Comparison of ENCODE assay signal across 1 cellular context in genomic region chr5:68554566-68555279, GRCh38.
TF ChIP-seq lines count a peak whose summit lies in the region.

No MANE protein-coding gene starts in this region.

TF ChIP-seq in K562, 482 proteins besides CTCF, POLR2A, EP300 and RAD21 (continued from another document and continues in another):
- TF ChIP-seq HMG20A (CRISPR knock-in tag; conservative IDR thresholded peaks at IDR 0.05) (no peak), SAP30 (IDR thresholded peaks at IDR 0.05; ENCODE audit: borderline replicate concordance, insufficient read depth, low read depth, low read length, poor library complexity, severe bottlenecking) (no peak), MTA3 (IDR thresholded peaks at IDR 0.05; ENCODE audit: borderline replicate concordance) (peak; percentile 52; the same call in 1 of the 2 replicates), ZNF436 (CRISPR knock-in tag; IDR thresholded peaks at IDR 0.05) (no peak), ZNF655 (CRISPR knock-in tag; IDR thresholded peaks at IDR 0.05) (no peak), RHOXF2B (CRISPR knock-in tag; conservative IDR thresholded peaks at IDR 0.05) (no peak), KDM1A (IDR thresholded peaks at IDR 0.05) (peak; percentile 73 to 80), ZNF143 (CRISPR knock-in tag; IDR thresholded peaks at IDR 0.05) (no peak), SOX6 (IDR thresholded peaks at IDR 0.05) (peak; percentile 86), ARID1B (IDR thresholded peaks at IDR 0.05) (peak; percentile 72), TAL1 (IDR thresholded peaks at IDR 0.05) (peak; percentile 49), FOSL1 (tag; conservative IDR thresholded peaks at IDR 0.05) (no peak), NCOA1 (IDR thresholded peaks at IDR 0.05; ENCODE audit: low read depth) (0 out of 2 replicates have a peak, but pooled peaks have one; percentile 25), ZHX1 (conservative IDR thresholded peaks at IDR 0.05; ENCODE audit: low read length) (no peak), ILK (tag; IDR thresholded peaks at IDR 0.05; ENCODE audit: borderline replicate concordance, low read depth) (no peak), SRSF7 (optimal IDR thresholded peaks at IDR 0.05; ENCODE audit: low read depth, low read length) (no peak), ZSCAN29 (IDR thresholded peaks at IDR 0.05) (no peak), RNF219 (CRISPR knock-in tag; IDR thresholded peaks at IDR 0.05) (no peak), MECOM (CRISPR knock-in tag; IDR thresholded peaks at IDR 0.05) (no peak), MXI1 (IDR thresholded peaks at IDR 0.05; ENCODE audit: low read depth, low read length) (no peak), EWSR1 (IDR thresholded peaks at IDR 0.05; ENCODE audit: borderline replicate concordance, low read depth, partially characterized antibody) (no peak), TGIF2 (CRISPR knock-in tag; IDR thresholded peaks at IDR 0.05) (no peak), MIER1 (IDR thresholded peaks at IDR 0.05; ENCODE audit: low read depth) (peak; percentile 85), CEBPG (CRISPR knock-in tag; IDR thresholded peaks at IDR 0.05) (no peak), CEBPG (tag; conservative IDR thresholded peaks at IDR 0.05 in 1 of 2, IDR thresholded peaks at IDR 0.05 in 1 of 2) (no peak), CCNT2 (IDR thresholded peaks at IDR 0.05; ENCODE audit: borderline replicate concordance, extremely low read depth, insufficient read length, low read depth, low read length) (peak; percentile 35), NCOR1 (IDR thresholded peaks at IDR 0.05) (peak; percentile 31; the same call in 1 of the 2 replicates), NFIC (IDR thresholded peaks at IDR 0.05) (peak; percentile 84), PRDM10 (IDR thresholded peaks at IDR 0.05; ENCODE audit: partially characterized antibody) (no peak), MEF2D (tag; conservative IDR thresholded peaks at IDR 0.05; ENCODE audit: low read depth) (no peak), HDAC1 (IDR thresholded peaks at IDR 0.05) (peak in 1 of 2 experiments; percentile 55; a peak in 1 of 4 replicates), BCL6 (CRISPR knock-in tag; IDR thresholded peaks at IDR 0.05) (no peak), E2F3 (CRISPR knock-in tag; IDR thresholded peaks at IDR 0.05) (no peak), MEF2A (IDR thresholded peaks at IDR 0.05; ENCODE audit: control insufficient read depth, low read depth, low read length) (no peak), HMGN3 (IDR thresholded peaks at IDR 0.05; ENCODE audit: borderline replicate concordance, extremely low read depth, insufficient read length, low read depth, low read length) (peak; percentile 31), SRF (CRISPR knock-in tag; IDR thresholded peaks at IDR 0.05) (no peak), BRD9 (IDR thresholded peaks at IDR 0.05; ENCODE audit: low read depth, partially characterized antibody) (no peak), CGGBP1 (CRISPR knock-in tag; IDR thresholded peaks at IDR 0.05) (no peak), ZFX (CRISPR knock-in tag; IDR thresholded peaks at IDR 0.05) (no peak), PKNOX1 (IDR thresholded peaks at IDR 0.05) (peak; percentile 38; the same call in 1 of the 2 replicates), RCOR1 (IDR thresholded peaks at IDR 0.05; ENCODE audit: borderline replicate concordance in 1 of 2, low read depth in 2 of 2, low read length in 2 of 2) (peak; percentile 62 to 82; a peak in 3 of 4 replicates), ZNF354B (CRISPR knock-in tag; IDR thresholded peaks at IDR 0.05) (no peak), HMGXB4 (CRISPR knock-in tag; IDR thresholded peaks at IDR 0.05) (no peak), CC2D1A (IDR thresholded peaks at IDR 0.05) (no peak), HDAC3 (IDR thresholded peaks at IDR 0.05; ENCODE audit: borderline replicate concordance, partially characterized antibody) (no peak), ZBTB43 (CRISPR knock-in tag; IDR thresholded peaks at IDR 0.05) (no peak), FOXJ2 (tag; IDR thresholded peaks at IDR 0.05) (peak; percentile 88), ZNF583 (CRISPR knock-in tag; IDR thresholded peaks at IDR 0.05) (no peak), ARID2 (IDR thresholded peaks at IDR 0.05) (no peak), RUNX1 (IDR thresholded peaks at IDR 0.05; ENCODE audit: low read depth) (0 out of 2 replicates have a peak, but pooled peaks have one; percentile 22), SRSF1 (IDR thresholded peaks at IDR 0.05; ENCODE audit: low read depth, low read length) (no peak), STAT5A (IDR thresholded peaks at IDR 0.05; ENCODE audit: borderline replicate concordance, low read length) (peak; percentile 15; the same call in 1 of the 2 replicates), PBX2 (CRISPR knock-in tag; IDR thresholded peaks at IDR 0.05; ENCODE audit: low read depth) (no peak), PBX2 (tag; conservative IDR thresholded peaks at IDR 0.05; ENCODE audit: low read depth) (peak; percentile 67)
